Comparison of ENCODE assay signal across 1 cellular context in genomic region chr6:35086282-35086632, GRCh38.
TF ChIP-seq lines count a peak whose summit lies in the region.

No MANE protein-coding gene starts in this region.

TF ChIP-seq in SK-N-SH, 30 proteins besides CTCF, POLR2A, EP300 and RAD21:
- TF ChIP-seq PBX3 (IDR thresholded peaks at IDR 0.05) (no peak), GABPA (IDR thresholded peaks at IDR 0.05; ENCODE audit: low read depth) (no peak), FOSL2 (IDR thresholded peaks at IDR 0.05; ENCODE audit: borderline replicate concordance, low read depth) (no peak)
